In the genomic region with DNA sequence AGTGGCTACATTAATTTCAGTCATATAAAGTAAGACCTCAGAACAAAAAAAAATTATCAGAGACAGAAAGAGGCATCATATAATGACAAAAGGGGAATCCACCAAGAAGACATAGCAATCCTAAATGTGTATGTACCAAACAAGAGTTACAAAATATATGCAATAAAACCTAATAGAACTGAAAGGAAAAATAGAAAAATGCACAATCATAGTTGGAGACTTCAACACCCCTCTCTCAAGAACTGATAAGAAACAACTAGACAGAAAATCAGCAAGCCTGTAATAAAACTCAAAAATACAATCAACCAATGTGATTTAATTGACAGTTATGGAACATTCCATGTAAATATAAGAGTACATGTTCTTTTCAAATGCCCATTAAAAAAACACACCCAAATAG, we compare ENCODE assay signal across 39 cellular contexts.
"Had no signal": no experiment of that assay in that cellular context is flagged by ENCODE, and none has a peak within 500 bp of the region (broad histone marks: within the 10 kb centered on the region; RNA-seq: fewer than 3 reads in every experiment).

No MANE protein-coding gene starts in this region.

- H3K9me3 Mint-ChIP-seq: activated naive CD4-positive, alpha-beta T cell treated with anti-CD3 and anti-CD28 coated beads for 36 hours; activated naive CD4-positive, alpha-beta T cell treated with anti-CD3 and anti-CD28 coated beads, Interleukin-2, amount 10 ng/mL, durations not matched to agents 7 days and 5 days; activated naive CD8-positive, alpha-beta T cell treated with anti-CD3 and anti-CD28 coated beads, Interleukin-2, amount 10 ng/mL, durations not matched to agents 7 days and 5 days; activated T-helper 1 cell treated with anti-CD3 and anti-CD28 coated beads, Interleukin-12 subunit alpha, Interleukin-12 subunit beta, Interleukin-2, Interleukin-4 antibody, amounts not matched to agents 30 ng/mL and 10 ng/mL and 1 ng/mL, durations not matched to agents 14 hours and 24 hours and 36 hours; activated T-helper 2 cell treated with anti-CD3 and anti-CD28 coated beads, Interferon-gamma antibody, Interleukin-2, Interleukin-4, amounts not matched to agents 10 μg/mL and 5 μg/mL and 100 μg/mL, durations not matched to agents 14 hours and 24 hours and 36 hours had no signal

- DNase-seq: activated effector memory CD4-positive, alpha-beta T cell treated with anti-CD3 and anti-CD28 coated beads, Interleukin-2, amount 50 U/mL, for 16 hours; activated effector memory CD4-positive, alpha-beta T cell treated with Interleukin-2 at 50 U/mL for 16 hours; activated gamma-delta T cell; activated gamma-delta T cell treated with Interleukin-2 at 50 U/mL for 16 hours; activated naive CD4-positive, alpha-beta T cell; activated naive CD4-positive, alpha-beta T cell treated with anti-CD3 and anti-CD28 coated beads for 36 hours; activated naive CD4-positive, alpha-beta T cell treated with anti-CD3 and anti-CD28 coated beads, Interleukin-2, amount 10 ng/mL, durations not matched to agents 7 days and 5 days; activated naive CD4-positive, alpha-beta T cell treated with anti-CD3 and anti-CD28 coated beads, Interleukin-2, amount 50 U/mL, for 16 hours; activated naive CD4-positive, alpha-beta T cell treated with Interleukin-2 at 50 U/mL for 16 hours; activated naive CD8-positive, alpha-beta T cell treated with anti-CD3 and anti-CD28 coated beads for 36 hours; activated naive CD8-positive, alpha-beta T cell treated with anti-CD3 and anti-CD28 coated beads, Interleukin-2, amount 10 ng/mL, durations not matched to agents 7 days and 5 days; activated naive CD8-positive, alpha-beta T cell treated with anti-CD3 and anti-CD28 coated beads, Interleukin-2, amount 50 U/mL, for 24 hours; activated T-cell treated with anti-CD3 and anti-CD28 coated beads, Interleukin-2, amount 50 U/mL, for 1 hour; activated T-cell treated with anti-CD3 and anti-CD28 coated beads, Interleukin-2, amount 50 U/mL, for 24 hours; activated T-cell treated with anti-CD3 and anti-CD28 coated beads, Interleukin-2, amount 50 U/mL, for 4 hours; activated T-cell treated with anti-CD3 and anti-CD28 coated beads, Interleukin-2, amount 50 U/mL, for 48 hours; activated T-cell treated with anti-CD3 and anti-CD28 coated beads, Interleukin-2, amount 50 U/mL, for 72 hours; adrenal gland; amniotic stem cell; amygdala; anterior cingulate cortex; aorta; body of pancreas; brain microvascular endothelial cell; caudate nucleus; central memory CD4-positive, alpha-beta T cell; cerebellar nuclear complex had no signal

- H3K9me3 ChIP-seq: adrenal gland, ascending aorta, breast epithelium had no signal

- H3K4me1 ChIP-seq: adrenal gland, ascending aorta, body of pancreas, breast epithelium had no signal

- FAIRE-seq: bronchial epithelial cell had no signal

- H3K36me3 Mint-ChIP-seq: activated naive CD4-positive, alpha-beta T cell treated with anti-CD3 and anti-CD28 coated beads, Interleukin-2, amount 10 ng/mL, durations not matched to agents 7 days and 5 days; activated naive CD8-positive, alpha-beta T cell treated with anti-CD3 and anti-CD28 coated beads, Interleukin-2, amount 10 ng/mL, durations not matched to agents 7 days and 5 days; brain had no signal

- ATAC-seq: activated naive CD4-positive, alpha-beta T cell treated with anti-CD3 and anti-CD28 coated beads, Interleukin-2, amount 50 U/mL, for 72 hours; activated naive CD8-positive, alpha-beta T cell treated with anti-CD3 and anti-CD28 coated beads, Interleukin-2, amount 50 U/mL, for 24 hours; activated T-cell treated with anti-CD3 and anti-CD28 coated beads, Interleukin-2, amount 50 U/mL, for 4 hours; activated T-cell treated with anti-CD3 and anti-CD28 coated beads, Interleukin-2, amount 50 U/mL, for 72 hours; activated T-helper 17 cell treated with anti-CD3 and anti-CD28 coated beads, Interleukin-2, amount 50 U/mL, for 72 hours; body of pancreas had no signal

- H3K36me3 ChIP-seq: adrenal gland, ascending aorta, brain microvascular endothelial cell, breast epithelium, cardiac muscle cell had no signal

- H3K27ac Mint-ChIP-seq: activated naive CD4-positive, alpha-beta T cell treated with anti-CD3 and anti-CD28 coated beads for 36 hours; activated naive CD4-positive, alpha-beta T cell treated with anti-CD3 and anti-CD28 coated beads, Interleukin-2, amount 10 ng/mL, durations not matched to agents 7 days and 5 days; activated naive CD4-positive, alpha-beta T cell treated with anti-CD3 and anti-CD28 coated beads, Interleukin-2, amount 50 U/mL, for 24 hours; activated naive CD4-positive, alpha-beta T cell treated with anti-CD3 and anti-CD28 coated beads, Interleukin-2, amount 50 U/mL, for 72 hours; activated naive CD8-positive, alpha-beta T cell; activated naive CD8-positive, alpha-beta T cell treated with anti-CD3 and anti-CD28 coated beads for 36 hours; activated naive CD8-positive, alpha-beta T cell treated with anti-CD3 and anti-CD28 coated beads, Interleukin-2, amount 10 ng/mL, durations not matched to agents 7 days and 5 days; activated naive CD8-positive, alpha-beta T cell treated with anti-CD3 and anti-CD28 coated beads, Interleukin-2, amount 50 U/mL, for 24 hours; activated T-cell treated with anti-CD3 and anti-CD28 coated beads, Interleukin-2, amount 50 U/mL, for 24 hours; activated T-cell treated with anti-CD3 and anti-CD28 coated beads, Interleukin-2, amount 50 U/mL, for 72 hours; activated T-helper 1 cell treated with anti-CD3 and anti-CD28 coated beads, Interleukin-12 subunit alpha, Interleukin-12 subunit beta, Interleukin-2, Interleukin-4 antibody, amounts not matched to agents 30 ng/mL and 10 ng/mL and 1 ng/mL, durations not matched to agents 14 hours and 24 hours and 36 hours; activated T-helper 17 cell treated with anti-CD3 and anti-CD28 coated beads, Interleukin-2, amount 50 U/mL, for 72 hours; activated T-helper 2 cell treated with anti-CD3 and anti-CD28 coated beads, Interferon-gamma antibody, Interleukin-2, Interleukin-4, amounts not matched to agents 10 μg/mL and 5 μg/mL and 100 μg/mL, durations not matched to agents 14 hours and 24 hours and 36 hours; brain had no signal

- H3K4me3 Mint-ChIP-seq: activated naive CD4-positive, alpha-beta T cell treated with anti-CD3 and anti-CD28 coated beads for 36 hours; activated naive CD4-positive, alpha-beta T cell treated with anti-CD3 and anti-CD28 coated beads, Interleukin-2, amount 10 ng/mL, durations not matched to agents 7 days and 5 days; activated naive CD4-positive, alpha-beta T cell treated with anti-CD3 and anti-CD28 coated beads, Interleukin-2, amount 50 U/mL, for 24 hours; activated naive CD8-positive, alpha-beta T cell; activated naive CD8-positive, alpha-beta T cell treated with anti-CD3 and anti-CD28 coated beads for 36 hours; activated naive CD8-positive, alpha-beta T cell treated with anti-CD3 and anti-CD28 coated beads, Interleukin-2, amount 10 ng/mL, durations not matched to agents 7 days and 5 days; activated naive CD8-positive, alpha-beta T cell treated with anti-CD3 and anti-CD28 coated beads, Interleukin-2, amount 50 U/mL, for 24 hours; activated T-cell treated with anti-CD3 and anti-CD28 coated beads, Interleukin-2, amount 50 U/mL, for 24 hours; activated T-cell treated with anti-CD3 and anti-CD28 coated beads, Interleukin-2, amount 50 U/mL, for 4 hours; activated T-cell treated with anti-CD3 and anti-CD28 coated beads, Interleukin-2, amount 50 U/mL, for 72 hours; activated T-helper 1 cell treated with anti-CD3 and anti-CD28 coated beads, Interleukin-12 subunit alpha, Interleukin-12 subunit beta, Interleukin-2, Interleukin-4 antibody, amounts not matched to agents 30 ng/mL and 10 ng/mL and 1 ng/mL, durations not matched to agents 14 hours and 24 hours and 36 hours; activated T-helper 17 cell treated with anti-CD3 and anti-CD28 coated beads, Interleukin-2, amount 50 U/mL, for 72 hours; brain; central memory CD8-positive, alpha-beta T cell had no signal

- H3K27me3 ChIP-seq: ascending aorta, brain microvascular endothelial cell, breast epithelium, cardiac muscle cell had no signal

- H3K27ac ChIP-seq: adrenal gland, ascending aorta, body of pancreas, brain microvascular endothelial cell, breast epithelium, cardiac muscle cell had no signal

- H3K4me1 Mint-ChIP-seq: activated naive CD4-positive, alpha-beta T cell treated with anti-CD3 and anti-CD28 coated beads, Interleukin-2, amount 10 ng/mL, durations not matched to agents 7 days and 5 days; activated naive CD4-positive, alpha-beta T cell treated with anti-CD3 and anti-CD28 coated beads, Interleukin-2, amount 50 U/mL, for 24 hours; activated naive CD8-positive, alpha-beta T cell treated with anti-CD3 and anti-CD28 coated beads for 36 hours; activated naive CD8-positive, alpha-beta T cell treated with anti-CD3 and anti-CD28 coated beads, Interleukin-2, amount 10 ng/mL, durations not matched to agents 7 days and 5 days; activated naive CD8-positive, alpha-beta T cell treated with anti-CD3 and anti-CD28 coated beads, Interleukin-2, amount 50 U/mL, for 24 hours; activated T-helper 17 cell treated with anti-CD3 and anti-CD28 coated beads, Interleukin-2, amount 50 U/mL, for 72 hours; brain; central memory CD8-positive, alpha-beta T cell had no signal

- H3K4me3 ChIP-seq: adrenal gland, ascending aorta, body of pancreas, breast epithelium, cardiac muscle cell had no signal
